In the genomic region with DNA sequence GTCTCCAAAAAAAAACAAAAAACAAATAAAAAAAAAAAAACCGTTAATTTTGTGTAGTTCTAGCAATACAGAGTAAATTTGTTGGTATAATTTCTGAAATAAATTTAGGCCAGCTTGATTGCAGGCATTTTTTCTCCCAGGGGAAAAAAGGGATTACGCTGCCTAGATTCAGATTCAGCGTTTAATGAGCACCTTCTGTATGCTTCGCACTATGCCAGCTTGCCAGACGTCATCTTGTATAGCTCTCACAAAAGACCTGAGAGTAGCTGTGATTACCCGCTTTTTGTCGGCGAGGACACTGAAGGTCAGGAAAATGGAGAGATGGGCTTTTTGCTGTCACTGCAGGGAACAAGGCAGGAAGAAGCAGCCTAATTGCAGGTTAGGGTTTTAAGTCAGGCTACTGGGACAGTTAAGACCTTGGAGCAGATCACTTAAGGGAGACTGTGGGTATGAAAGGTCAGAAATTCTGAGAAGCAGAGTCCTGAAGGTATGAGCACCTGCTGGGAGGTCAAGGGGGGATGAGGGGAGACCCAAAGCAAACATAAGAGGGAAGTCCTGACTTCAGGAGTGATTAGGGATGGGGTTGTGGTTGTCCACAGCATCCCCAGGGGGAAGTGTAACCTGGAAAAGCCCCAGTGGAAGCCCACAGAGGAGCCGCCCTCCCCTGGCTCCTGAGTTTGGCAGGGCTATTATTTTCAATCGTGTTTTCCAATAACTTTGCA, we compare ENCODE assay signal across 17 cellular contexts. TPM values are rescaled to one million over a fixed set of nuclear protein-coding genes. Genes with fewer than 3 reads are reported as not detected.
A peak's percentile ranks its signal among the peaks of the same experiment; 100 is the strongest.
DNase-seq lines count a peak whose midpoint lies in the region; ATAC-seq lines count a peak whose summit lies in the region.
"Had no signal": no experiment of that assay in that cellular context is flagged by ENCODE, and none has a peak within 500 bp of the region (broad histone marks: within the 10 kb centered on the region; RNA-seq: fewer than 3 reads in every experiment).

No MANE protein-coding gene starts in this region.

- H3K36me3 Mint-ChIP-seq in activated naive CD4-positive, alpha-beta T cell treated with anti-CD3 and anti-CD28 coated beads, Interleukin-2, amount 10 ng/mL, durations not matched to agents 7 days and 5 days = no peaks in the 10 kb centered on the region

- peak overlapping the region; percentile 17 for H3K4me3 ChIP-seq in adipocyte (ENCODE audit: low read length)
- no peak overlapping the region for H3K4me3 ChIP-seq in neuronal stem cell (ENCODE audit: low read length in 2 of 2)
- H3K4me3 ChIP-seq: Peyer's patch had no signal

- no peaks in the 10 kb centered on the region for H3K36me3 ChIP-seq in adipocyte (ENCODE audit: control insufficient read depth, insufficient read depth, low read length, severe bottlenecking)
- H3K36me3 ChIP-seq in neuronal stem cell (replicated peaks in 1 of 2; ENCODE audit: control insufficient read depth in 2 of 2, insufficient read depth in 2 of 2, low read length in 2 of 2) = peaks cover under 1 to 3% of the 10 kb centered on the region in 2 donors
- H3K36me3 ChIP-seq: Peyer's patch had no signal

- no peak overlapping the region for H2BK120ac ChIP-seq in neuronal stem cell (ENCODE audit: low read depth, low read length)

- no peak overlapping the region for H4K91ac ChIP-seq in neuronal stem cell (ENCODE audit: low read depth, low read length, poor library complexity)

- H3K9ac ChIP-seq in adipocyte (ENCODE audit: low read length) (peak overlapping the region; percentile 37), neuronal stem cell (ENCODE audit: low read depth, low read length, poor library complexity) (no peak overlapping the region)

- CTCF ChIA-PET in activated naive CD4-positive, alpha-beta T cell treated with anti-CD3 and anti-CD28 coated beads, Interleukin-2, amount 10 ng/mL, durations not matched to agents 7 days and 5 days (lab: Charles Lee) = interaction anchor here (0.8 to 26.5 kb wide), 3 partner anchors 10 to 88 kb away, joined by 3 to 1108 read pairs (median 3); a partner anchor contains a TSS

- no peaks in the 10 kb centered on the region for H3K9me3 Mint-ChIP-seq in activated naive CD4-positive, alpha-beta T cell treated with anti-CD3 and anti-CD28 coated beads, Interleukin-2, amount 10 ng/mL, durations not matched to agents 7 days and 5 days
- H3K9me3 Mint-ChIP-seq: H9 had no signal

- H2AFZ ChIP-seq in neuronal stem cell (ENCODE audit: low read length) = no peak overlapping the region

- DNase-seq in activated naive CD4-positive, alpha-beta T cell treated with anti-CD3 and anti-CD28 coated beads, Interleukin-2, amount 10 ng/mL, durations not matched to agents 7 days and 5 days = no peak
- no peak for DNase-seq in activated naive CD4-positive, alpha-beta T cell (lab: John Stamatoyannopoulos, UW)
- no peak for DNase-seq in adipocyte (ENCODE audit: low read depth)
- DNase-seq in neuronal stem cell (ENCODE audit: low spot score) = no peak
- DNase-seq in activated CD8-positive, alpha-beta memory T cell treated with anti-CD3 and anti-CD28 coated beads, Interleukin-2, amount 50 U/mL, for 48 hours = no peak
- DNase-seq in NCI-H82 (lab: John Stamatoyannopoulos, UW) = no peak
- DNase-seq in NK-92 (lab: John Stamatoyannopoulos, UW; ENCODE audit: unreplicated experiment) = no peak
- DNase-seq: C1 segment of cervical spinal cord, DMS153, H9, NCI-H1417 treated with DMSO at 0.1 percent for 48 hours, NCI-H2029 treated with DMSO at 0.1 percent for 48 hours, NCI-H526, Peyer's patch, SHP77 had no signal

- H3K4me2 ChIP-seq in neuronal stem cell (ENCODE audit: insufficient read depth, low read length, poor library complexity, severe bottlenecking) = no peak overlapping the region

- peaks cover 1% of the 10 kb centered on the region for H3K79me1 ChIP-seq in neuronal stem cell (ENCODE audit: low read depth, low read length)

- H3K9me3 ChIP-seq in adipocyte (ENCODE audit: control insufficient read depth, low read length) = no peaks in the 10 kb centered on the region
- peaks cover 0 to 2% of the 10 kb centered on the region in 2 donors for H3K9me3 ChIP-seq in neuronal stem cell (replicated peaks in 1 of 2; ENCODE audit: control insufficient read depth in 2 of 2, insufficient read depth in 1 of 2, low read depth in 1 of 2, low read length in 2 of 2)
- H3K9me3 ChIP-seq: Peyer's patch had no signal

- H3K4me1 ChIP-seq in adipocyte (ENCODE audit: control insufficient read depth, insufficient read depth, low read length) (peaks cover 41% of the 10 kb centered on the region), neuronal stem cell (ENCODE audit: control insufficient read depth in 2 of 2, insufficient read depth in 1 of 2, low read depth in 1 of 2, low read length in 2 of 2) (peaks cover 6 to 25% of the 10 kb centered on the region in 2 donors)

- H3K27me3 ChIP-seq in adipocyte (replicated peaks; ENCODE audit: control insufficient read depth, insufficient read depth, low read length) (no peaks in the 10 kb centered on the region), neuronal stem cell (ENCODE audit: control insufficient read depth in 3 of 3, insufficient read depth in 3 of 3, low read depth in 1 of 3, low read length in 3 of 3) (no peaks in the 10 kb centered on the region)
- H3K27me3 ChIP-seq: Peyer's patch had no signal

- H3K27me3 Mint-ChIP-seq in activated naive CD4-positive, alpha-beta T cell treated with anti-CD3 and anti-CD28 coated beads, Interleukin-2, amount 10 ng/mL, durations not matched to agents 7 days and 5 days = peaks cover 23% of the 10 kb centered on the region

- H2BK5ac ChIP-seq in neuronal stem cell (ENCODE audit: low read length) = no peak overlapping the region

- no peak overlapping the region for H2AK5ac ChIP-seq in neuronal stem cell (ENCODE audit: low read depth, low read length)

- H3K4me1 Mint-ChIP-seq in activated naive CD4-positive, alpha-beta T cell treated with anti-CD3 and anti-CD28 coated beads, Interleukin-2, amount 10 ng/mL, durations not matched to agents 7 days and 5 days = peaks cover 16% of the 10 kb centered on the region

- no peak overlapping the region for H3K14ac ChIP-seq in neuronal stem cell (ENCODE audit: low read length)

- no peak overlapping the region for H2BK15ac ChIP-seq in neuronal stem cell (ENCODE audit: low read length)

- H3K4me3 Mint-ChIP-seq in activated naive CD4-positive, alpha-beta T cell treated with anti-CD3 and anti-CD28 coated beads, Interleukin-2, amount 10 ng/mL, durations not matched to agents 7 days and 5 days = no peak overlapping the region
- H3K4me3 Mint-ChIP-seq: H9 had no signal

- peak overlapping the region; percentile 55 for H3K23ac ChIP-seq in neuronal stem cell (ENCODE audit: low read depth, low read length, poor library complexity)

- H4K8ac ChIP-seq in neuronal stem cell (ENCODE audit: low read depth, low read length) = no peak overlapping the region

- ATAC-seq in GM21381 (IDR thresholded peaks at IDR 0.05; ENCODE audit: unreplicated experiment) = no peak

- H3K27ac ChIP-seq in neuronal stem cell (replicated peaks; ENCODE audit: low read length) = peak overlapping the region; percentile 40
- H3K27ac ChIP-seq: 22Rv1, Peyer's patch had no signal

- peak overlapping the region; percentile 28 for H3K18ac ChIP-seq in neuronal stem cell (ENCODE audit: low read length)

- peak overlapping the region; percentile 37 for H3K27ac Mint-ChIP-seq in activated naive CD4-positive, alpha-beta T cell treated with anti-CD3 and anti-CD28 coated beads, Interleukin-2, amount 10 ng/mL, durations not matched to agents 7 days and 5 days

- H3K4ac ChIP-seq in neuronal stem cell (ENCODE audit: low read length) = no peak overlapping the region

- H2BK12ac ChIP-seq in neuronal stem cell (ENCODE audit: low read length) = no peak overlapping the region

- no CpG with 5 or more reads among the region's 10 CpGs for whole genome bisulfite sequencing in neuronal stem cell (ENCODE audit: extremely low coverage in 2 of 2, insufficient read length in 2 of 2, insufficient replicate concordance in 1 of 2), 2 donors

RNA-seq across cellular contexts. Expression of a gene that starts 39.0 kb away (rescaled TPM):
- 13.3 TPM for polyA plus RNA-seq in neuronal stem cell (2013, experiment 1 of 2)
- 12.9 TPM for polyA plus RNA-seq in neuronal stem cell (2013, experiment 2 of 2)

RNA-seq across cellular contexts. Expression of a gene that starts 54.8 kb away (rescaled TPM):
- 55.9 TPM for polyA plus RNA-seq in neuronal stem cell (2013, experiment 1 of 2)
- 57.2 TPM for polyA plus RNA-seq in neuronal stem cell (2013, experiment 2 of 2)

RNA-seq across cellular contexts. Expression of a gene that starts 55.2 kb away (rescaled TPM):
- 6.2 TPM for polyA plus RNA-seq in neuronal stem cell (2013, experiment 1 of 2)
- polyA plus RNA-seq in neuronal stem cell (2013, experiment 2 of 2) = 6.4 TPM
